In genomic region chr5:94086194-94086593, GRCh38 we compare ENCODE assay signal across 16 cellular contexts.
"Had no signal": no experiment of that assay in that cellular context is flagged by ENCODE, and none has a peak within 500 bp of the region (broad histone marks: within the 10 kb centered on the region; RNA-seq: fewer than 3 reads in every experiment).

No MANE protein-coding gene starts in this region.

- FAIRE-seq: frontal cortex, islet of Langerhans, pancreas had no signal

- ATAC-seq: heart right ventricle; pancreas; right cardiac atrium; stimulated activated effector memory CD8-positive, alpha-beta T cell treated with anti-CD3 and anti-CD28 coated beads, Interleukin-12 subunit alpha, Interleukin-12 subunit beta, amount 100 ng/mL, for 72 hours; stimulated activated naive CD8-positive, alpha-beta T cell treated with anti-CD3 and anti-CD28 coated beads, Interleukin-15, Interleukin-2, amounts not matched to agents 100 U/mL and 50 U/mL, for 24 hours had no signal

- H3K27ac ChIP-seq: colonic mucosa, heart right ventricle, pancreas, tibial nerve had no signal

- H3K4me3 ChIP-seq: colonic mucosa, heart right ventricle, pancreas, smooth muscle cell, tibial nerve had no signal

- H3K36me3 ChIP-seq: colonic mucosa, heart right ventricle, pancreas had no signal

- H3K27me3 ChIP-seq: colonic mucosa, heart right ventricle, pancreas, tibial nerve had no signal

- H3K9me3 ChIP-seq: colonic mucosa, pancreas, tibial nerve had no signal

- H3K4me1 ChIP-seq: colonic mucosa, pancreas, tibial nerve had no signal

- H3K4me2 ChIP-seq: smooth muscle cell had no signal

- DNase-seq: colonic mucosa; heart right ventricle; hypothalamus; kidney glomerular epithelial cell; naive B cell; occipital lobe; pancreas; right cardiac atrium; stimulated activated CD4-positive, alpha-beta T cell treated with anti-CD3 and anti-CD28 coated beads, Interleukin-2, amount 100 ng/mL, for 48 hours; stimulated activated CD8-positive, alpha-beta memory T cell treated with anti-CD3 and anti-CD28 coated beads, Interleukin-4, amount 100 ng/mL, for 48 hours; stimulated activated naive CD8-positive, alpha-beta T cell treated with anti-CD3 and anti-CD28 coated beads, Interleukin-15, Interleukin-2, amounts not matched to agents 100 U/mL and 50 U/mL, for 24 hours had no signal
